In the genomic region with DNA sequence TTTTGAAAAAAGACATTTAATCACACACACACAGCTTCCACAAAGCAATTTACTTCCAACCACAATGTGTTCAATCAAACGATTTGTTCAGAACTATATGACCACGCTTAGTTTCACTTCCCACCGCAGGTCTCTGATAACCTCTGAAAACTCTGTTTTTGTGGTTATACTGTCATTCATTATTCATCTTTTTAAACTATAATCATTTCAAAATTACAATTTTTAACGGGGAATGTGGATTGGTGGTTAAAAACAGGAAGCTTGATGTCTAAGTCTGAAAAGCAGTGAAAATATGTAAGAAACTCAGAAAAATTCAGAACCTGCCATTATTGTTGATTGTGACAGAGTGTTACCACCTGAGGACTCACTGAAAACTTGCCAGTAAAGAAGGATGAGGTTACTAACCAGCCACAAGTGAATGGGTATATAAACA, we compare ENCODE assay signal across 9 cellular contexts. TPM values are rescaled to one million over a fixed set of nuclear protein-coding genes. Genes with fewer than 3 reads are reported as not detected.
DNase-seq lines count a peak whose midpoint lies in the region; ATAC-seq, FAIRE-seq and TF ChIP-seq lines count a peak whose summit lies in the region.
"Had no signal": no experiment of that assay in that cellular context is flagged by ENCODE, and none has a peak within 500 bp of the region (broad histone marks: within the 10 kb centered on the region; RNA-seq: fewer than 3 reads in every experiment).

No MANE protein-coding gene starts in this region.

- H3K36me3 Mint-ChIP-seq in Calu3 (ENCODE audit: insufficient read depth, unreplicated experiment) = no peaks in the 10 kb centered on the region

- H3K4me3 Mint-ChIP-seq in Calu3 (ENCODE audit: low read depth, unreplicated experiment) = no peak overlapping the region

- peaks cover 26% of the 10 kb centered on the region for H3K27me3 Mint-ChIP-seq in Calu3 (ENCODE audit: unreplicated experiment)

- no peaks in the 10 kb centered on the region for H3K27me3 ChIP-seq in HAP-1 (ENCODE audit: low read depth)

- no TSS peak for BruUV-seq in Calu3 (replicated peaks; lab: Mats Ljungman, UMichigan)

- H3K4me3 ChIP-seq in HAP-1 = no peak overlapping the region

- peak; percentile 25 for DNase-seq in GM18507 (ENCODE audit: extremely low spot score, insufficient read length, low read depth)
- DNase-seq in SW480 (ENCODE audit: low spot score) = peak; percentile 26
- DNase-seq in iris pigment epithelial cell (ENCODE audit: low read depth) = peak; percentile 14
- DNase-seq in AML-193 (lab: John Stamatoyannopoulos, UW) = no peak
- no peak for DNase-seq in HAP-1 (ENCODE audit: low spot score in 2 of 2)
- DNase-seq in Calu3 = no peak
- DNase-seq in NCI-H1436 treated with DMSO at 0.1 percent for 48 hours (lab: John Stamatoyannopoulos, UW) = no peak

- CTCF ChIA-PET in Calu3 (lab: Charles Lee) = interaction anchor here (0.6 kb wide), 1 partner anchor 41 kb away, joined by 6 read pairs; no protein-coding TSS in a partner anchor

- no peak for TF ChIP-seq CTCF in Calu3 (IDR thresholded peaks at IDR 0.05; ENCODE audit: unreplicated experiment)

- H3K36me3 ChIP-seq in HAP-1 (replicated peaks) = no peaks in the 10 kb centered on the region

- H3K4me1 Mint-ChIP-seq in Calu3 (ENCODE audit: low read depth, unreplicated experiment) = no peaks in the 10 kb centered on the region

- ATAC-seq in HG02938 (IDR thresholded peaks at IDR 0.05; ENCODE audit: unreplicated experiment) = peak; percentile 80

- no peak overlapping the region for H3K27ac Mint-ChIP-seq in Calu3 (ENCODE audit: unreplicated experiment)

- no peaks in the 10 kb centered on the region for H3K4me1 ChIP-seq in HAP-1

- in situ Hi-C loops in HAP-1 (cut with MboI; ENCODE audit: low sequenced_read_pairs) = no loop called here

- no peaks in the 10 kb centered on the region for H3K9me3 Mint-ChIP-seq in Calu3 (ENCODE audit: low read depth, unreplicated experiment)

- FAIRE-seq in GM18507 (lab: Jason Lieb, UNC) = peak; percentile 84
- FAIRE-seq: colon had no signal

- no peaks in the 10 kb centered on the region for H3K9me3 ChIP-seq in HAP-1

- intact Hi-C loops in Calu3 (cut with micrococcal nuclease; ENCODE audit: unreplicated experiment) = no loop called here

RNA-seq across cellular contexts. Expression of a gene that starts 12.7 kb away (rescaled TPM):
- not detected in 2 replicates for total RNA-seq in Calu3 (2022)

RNA-seq across cellular contexts. Expression of a gene that starts 39.9 kb away (rescaled TPM):
- total RNA-seq in Calu3 (2022) = 18.4 and 20.8 TPM in 2 replicates

Comparison
In these comparisons a context has a peak if more than half of its experiments do, and no peak if none do; other contexts are left out.
1. DNase-seq: peak in GM18507 (single experiment), SW480 (single experiment) and iris pigment epithelial cell (single experiment); none in AML-193 (0 of 2), HAP-1 (0 of 2), Calu3 (single experiment) and NCI-H1436 treated with DMSO at 0.1 percent for 48 hours (single experiment).